In genomic region chr15:73368301-73369072, GRCh38 we compare ENCODE assay signal across 9 cellular contexts. TPM values are rescaled to one million over a fixed set of nuclear protein-coding genes. Genes with fewer than 3 reads are reported as not detected.
DNase-seq lines count a peak whose midpoint lies in the region; FAIRE-seq and TF ChIP-seq lines count a peak whose summit lies in the region.
"Had no signal": no experiment of that assay in that cellular context is flagged by ENCODE, and none has a peak within 500 bp of the region (broad histone marks: within the 10 kb centered on the region; RNA-seq: fewer than 3 reads in every experiment).

Gene HCN4, minus strand, starts transcription at chr15:73368958. Its CDS starts 688 bp downstream, at chr15:73368270.

- no peak for FAIRE-seq in GM12892 (lab: Jason Lieb, UNC)

- H3K9ac ChIP-seq in adipocyte (ENCODE audit: low read length), result no peak within 1 kb of the TSS

- H3K4me3 ChIP-seq in adipocyte (ENCODE audit: low read length), result peak within 1 kb of the TSS; percentile 52
- peak within 1 kb of the TSS; percentile 77 for H3K4me3 ChIP-seq in iPS-18c (ENCODE audit: insufficient read depth, low read depth, low read length)
- peak within 1 kb of the TSS; percentile 50 for H3K4me3 ChIP-seq in suprapubic skin

- no peak within 1 kb of the TSS for H3K27ac ChIP-seq in suprapubic skin

- H3K9me3 ChIP-seq in adipocyte (ENCODE audit: control insufficient read depth, low read length) (no peaks in the 10 kb centered on the region), iPS-18c (ENCODE audit: control insufficient read depth, insufficient read depth, low read length) (no peaks in the 10 kb centered on the region), suprapubic skin (no peaks in the 10 kb centered on the region)

- H3K36me3 ChIP-seq in adipocyte (ENCODE audit: control insufficient read depth, insufficient read depth, low read length, severe bottlenecking) (no peaks in the 10 kb centered on the region), suprapubic skin (no peaks in the 10 kb centered on the region)

- under 1% methylated on average over 15 of the region's 106 CpGs for WGBS in suprapubic skin

- peaks cover 74% of the 10 kb centered on the region for H3K27me3 ChIP-seq in adipocyte (replicated peaks; ENCODE audit: control insufficient read depth, insufficient read depth, low read length)
- peaks cover 96% of the 10 kb centered on the region for H3K27me3 ChIP-seq in suprapubic skin

- no peak for TF ChIP-seq CTCF in suprapubic skin (IDR thresholded peaks at IDR 0.05)

- TF ChIP-seq POLR2A in suprapubic skin (IDR thresholded peaks at IDR 0.05), result no peak
- TF ChIP-seq POLR2A in GM12892 (IDR thresholded peaks at IDR 0.05; ENCODE audit: low read depth, low read length), result no peak

- H3K4me1 ChIP-seq in adipocyte (ENCODE audit: control insufficient read depth, insufficient read depth, low read length), result no peaks in the 10 kb centered on the region
- peaks cover 18% of the 10 kb centered on the region for H3K4me1 ChIP-seq in suprapubic skin

- DNase-seq in NCI-H1436 (lab: John Stamatoyannopoulos, UW), result peak; percentile 41
- DNase-seq in NCI-H1436 treated with DMSO at 0.1 percent for 48 hours (lab: John Stamatoyannopoulos, UW), result no peak
- DNase-seq in adipocyte (ENCODE audit: low read depth), result peak; percentile 39
- no peak for DNase-seq in suprapubic skin (ENCODE audit: low spot score in 2 of 2)
- DNase-seq in NAMALWA (ENCODE audit: low spot score), result no peak
- no peak for DNase-seq in CD1c-positive myeloid dendritic cell (ENCODE audit: extremely low spot score)
- DNase-seq in GM12892 (ENCODE audit: insufficient read length), result no peak

- TF ChIP-seq EP300 in suprapubic skin (IDR thresholded peaks at IDR 0.05), result no peak

RNA-seq across cellular contexts. Expression of gene HCN4, which starts in this region (rescaled TPM):
- total RNA-seq in suprapubic skin, result under 1 TPM in 1 of 4 donors, not detected in 3; 0.17 TPM
- not detected for polyA plus RNA-seq in GM12892 (2012; ENCODE audit: missing spikeins)
- total RNA-seq: lung microvascular endothelial cell had no signal

Comparison
In these comparisons a context has a peak if more than half of its experiments do, and no peak if none do; other contexts are left out.
1. DNase-seq: peak in NCI-H1436 (single experiment) and adipocyte (single experiment); none in NCI-H1436 treated with DMSO at 0.1 percent for 48 hours (single experiment), suprapubic skin (0 of 2), NAMALWA (single experiment), CD1c-positive myeloid dendritic cell (single experiment) and GM12892 (single experiment).
2. Peak in every context shown above with its lines, with median percentiles within 50 percentile points of each other: H3K4me3 ChIP-seq.